Comparison of ENCODE assay signal across 19 cellular contexts in the genomic region with DNA sequence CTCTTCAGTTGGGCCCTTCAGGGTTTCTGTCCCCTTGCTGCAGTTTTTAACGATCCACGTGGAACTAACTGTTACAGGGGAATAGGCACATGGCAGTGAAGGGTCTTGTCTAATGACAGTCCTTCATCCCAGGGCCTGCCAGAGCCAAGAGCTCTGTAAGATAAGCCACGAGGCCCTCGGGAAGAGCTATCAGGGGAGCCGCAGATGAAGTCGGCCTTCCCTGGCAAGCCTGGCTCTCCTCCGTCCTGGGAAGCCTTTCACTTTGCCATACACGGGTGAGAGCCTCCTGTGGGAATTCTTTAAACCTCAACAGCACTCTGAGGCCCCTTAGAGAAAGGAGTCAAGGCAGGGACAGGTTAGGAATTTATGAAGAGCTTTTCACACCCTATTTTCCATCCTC. TPM values are rescaled to one million over a fixed set of nuclear protein-coding genes. Genes with fewer than 3 reads are reported as not detected.
DNase-seq lines count a peak whose midpoint lies in the region; ATAC-seq and TF ChIP-seq lines count a peak whose summit lies in the region.
"Had no signal": no experiment of that assay in that cellular context is flagged by ENCODE, and none has a peak within 500 bp of the region (broad histone marks: within the 10 kb centered on the region; RNA-seq: fewer than 3 reads in every experiment).

No MANE protein-coding gene starts in this region.

- no peak overlapping the region for H3K27ac Mint-ChIP-seq in stimulated activated naive CD8-positive, alpha-beta T cell treated with anti-CD3 and anti-CD28 coated beads, Interleukin-15, amount 100 ng/mL, for 72 hours
- H3K27ac Mint-ChIP-seq in CD4-positive, alpha-beta T cell = no peak overlapping the region
- H3K27ac Mint-ChIP-seq: activated CD4-positive, alpha-beta T cell treated with anti-CD3 and anti-CD28 coated beads, Interleukin-2, amount 10 ng/mL, durations not matched to agents 7 days and 5 days; WTC11 had no signal

- no peaks in the 10 kb centered on the region for H3K79me2 ChIP-seq in OCI-LY3 (ENCODE audit: low read length)
- H3K79me2 ChIP-seq in hepatocyte = no peaks in the 10 kb centered on the region

- H3K4me1 Mint-ChIP-seq in stimulated activated naive CD8-positive, alpha-beta T cell treated with anti-CD3 and anti-CD28 coated beads, Interleukin-15, amount 100 ng/mL, for 72 hours = peaks cover 29% of the 10 kb centered on the region
- H3K4me1 Mint-ChIP-seq in CD4-positive, alpha-beta T cell (ENCODE audit: low read depth) = peaks cover 36% of the 10 kb centered on the region

- ATAC-seq in stimulated activated naive CD8-positive, alpha-beta T cell treated with anti-CD3 and anti-CD28 coated beads, Interleukin-15, amount 100 ng/mL, for 72 hours = peak; percentile 27
- no peak for ATAC-seq in stimulated activated naive CD8-positive, alpha-beta T cell treated with anti-CD3 and anti-CD28 coated beads, Interleukin-15, Interleukin-2, amounts not matched to agents 100 U/mL and 50 U/mL, for 24 hours
- ATAC-seq in CD4-positive, alpha-beta T cell (ENCODE audit: poor library complexity) = no peak
- no peak for ATAC-seq in HG02571 (IDR thresholded peaks at IDR 0.05; ENCODE audit: unreplicated experiment)

- H3K27ac ChIP-seq in OCI-LY3 (ENCODE audit: low read length) = no peak overlapping the region
- H3K27ac ChIP-seq in hepatocyte = peak overlapping the region; percentile 15
- H3K27ac ChIP-seq in CD4-positive, alpha-beta T cell (ENCODE audit: low read depth, low read length) = no peak overlapping the region
- H3K27ac ChIP-seq: esophagus squamous epithelium, PC-9, upper lobe of left lung had no signal

- H3K4me2 ChIP-seq in OCI-LY3 (ENCODE audit: low read length) = peak overlapping the region; percentile 78
- H3K4me2 ChIP-seq in hepatocyte = peak overlapping the region; percentile 25
- H3K4me2 ChIP-seq: PC-9 had no signal

- H3K27me3 ChIP-seq in OCI-LY3 (ENCODE audit: low read depth, low read length) (no peaks in the 10 kb centered on the region), hepatocyte (no peaks in the 10 kb centered on the region)
- H3K27me3 ChIP-seq in CD4-positive, alpha-beta T cell (ENCODE audit: control insufficient read depth, insufficient read depth, low read length) = no peaks in the 10 kb centered on the region
- H3K27me3 ChIP-seq: esophagus squamous epithelium, spleen, upper lobe of left lung had no signal

- TF ChIP-seq CTCF in OCI-LY3 (IDR thresholded peaks at IDR 0.05; ENCODE audit: low read depth, low read length) (no peak), hepatocyte (IDR thresholded peaks at IDR 0.05; ENCODE audit: poor library complexity) (no peak)
- no peak for TF ChIP-seq CTCF in CD4-positive, alpha-beta T cell (IDR thresholded peaks at IDR 0.05)

- DNase-seq in stimulated activated naive CD8-positive, alpha-beta T cell treated with anti-CD3 and anti-CD28 coated beads, Interleukin-15, amount 100 ng/mL, for 72 hours = no peak
- no peak for DNase-seq in stimulated activated naive CD8-positive, alpha-beta T cell treated with anti-CD3 and anti-CD28 coated beads, Interleukin-15, Interleukin-2, amounts not matched to agents 100 U/mL and 50 U/mL, for 24 hours
- DNase-seq in hepatocyte (ENCODE audit: low spot score) (no peak), CD1c-positive myeloid dendritic cell (ENCODE audit: extremely low spot score) (no peak)
- no peak for DNase-seq in CD4-positive, alpha-beta T cell
- DNase-seq: esophagus squamous epithelium, SIG-M5 had no signal

- H3K9ac ChIP-seq in OCI-LY3 (ENCODE audit: low read length) = no peak overlapping the region

- H3K36me3 Mint-ChIP-seq in CD4-positive, alpha-beta T cell (ENCODE audit: low read depth) = peaks cover 32% of the 10 kb centered on the region

- peaks cover 10% of the 10 kb centered on the region for H3K4me1 ChIP-seq in OCI-LY3 (ENCODE audit: low read length)
- peaks cover 9% of the 10 kb centered on the region for H3K4me1 ChIP-seq in hepatocyte (ENCODE audit: insufficient read depth)

- H3K9me2 ChIP-seq in hepatocyte (replicated peaks; ENCODE audit: insufficient read depth) = no peaks in the 10 kb centered on the region

- H3K9me3 ChIP-seq in OCI-LY3 (ENCODE audit: insufficient read depth, low read length) (no peaks in the 10 kb centered on the region), hepatocyte (ENCODE audit: low read depth) (no peaks in the 10 kb centered on the region)
- H3K9me3 ChIP-seq in CD4-positive, alpha-beta T cell (ENCODE audit: control insufficient read depth, low read length) = no peaks in the 10 kb centered on the region
- H3K9me3 ChIP-seq: esophagus squamous epithelium, spleen, upper lobe of left lung had no signal

- intact Hi-C loops in CD4-positive, alpha-beta T cell (cut with DNase I, micrococcal nuclease) = loop anchor here (2.0 to 10.0 kb wide), 4 partner anchors 60 to 366 kb away; no protein-coding TSS in a partner anchor

- H3K4me3 ChIP-seq in OCI-LY3 (ENCODE audit: low read length) = peak overlapping the region; percentile 62
- no peak overlapping the region for H3K4me3 ChIP-seq in hepatocyte
- H3K4me3 ChIP-seq: esophagus squamous epithelium, PC-9, upper lobe of left lung had no signal

- no peaks in the 10 kb centered on the region for H4K20me1 ChIP-seq in OCI-LY3 (ENCODE audit: insufficient read depth, low read length)
- no peaks in the 10 kb centered on the region for H4K20me1 ChIP-seq in hepatocyte (ENCODE audit: insufficient read depth, poor library complexity, severe bottlenecking)

- WGBS in hepatocyte (ENCODE audit: low lambda C conversion rate, missing lambda C conversion rate) = 55% methylated on average over 8 of the region's 8 CpGs

- H2AFZ ChIP-seq in OCI-LY3 (ENCODE audit: low read depth, low read length) (no peak overlapping the region), hepatocyte (no peak overlapping the region)
- H2AFZ ChIP-seq: PC-9 had no signal

- no peaks in the 10 kb centered on the region for H3K9me3 Mint-ChIP-seq in stimulated activated naive CD8-positive, alpha-beta T cell treated with anti-CD3 and anti-CD28 coated beads, Interleukin-15, amount 100 ng/mL, for 72 hours
- no peaks in the 10 kb centered on the region for H3K9me3 Mint-ChIP-seq in CD4-positive, alpha-beta T cell
- H3K9me3 Mint-ChIP-seq: activated CD4-positive, alpha-beta T cell treated with anti-CD3 and anti-CD28 coated beads, Interleukin-2, amount 10 ng/mL, durations not matched to agents 7 days and 5 days; activated naive CD8-positive, alpha-beta T cell treated with anti-CD3 and anti-CD28 coated beads, Interleukin-2, amount 50 U/mL, for 24 hours; activated T-cell treated with anti-CD3 and anti-CD28 coated beads, Interleukin-2, amount 50 U/mL, for 4 hours; immature natural killer cell; naive thymus-derived CD4-positive, alpha-beta T cell; WTC11 had no signal

- H3K27me3 Mint-ChIP-seq in stimulated activated naive CD8-positive, alpha-beta T cell treated with anti-CD3 and anti-CD28 coated beads, Interleukin-15, amount 100 ng/mL, for 72 hours = no peaks in the 10 kb centered on the region
- no peaks in the 10 kb centered on the region for H3K27me3 Mint-ChIP-seq in CD4-positive, alpha-beta T cell
- H3K27me3 Mint-ChIP-seq: activated CD4-positive, alpha-beta T cell treated with anti-CD3 and anti-CD28 coated beads, Interleukin-2, amount 10 ng/mL, durations not matched to agents 7 days and 5 days; activated naive CD8-positive, alpha-beta T cell treated with anti-CD3 and anti-CD28 coated beads, Interleukin-2, amount 50 U/mL, for 24 hours; CD4-positive, CD25-positive, alpha-beta regulatory T cell; naive thymus-derived CD4-positive, alpha-beta T cell had no signal

- CTCF ChIA-PET in CD4-positive, alpha-beta T cell (lab: Charles Lee) = interaction anchor here (0.9 to 1.2 kb wide), 3 partner anchors 14 to 126 kb away, joined by 3 to 4 read pairs (median 3); no protein-coding TSS in a partner anchor

- H3K4me3 Mint-ChIP-seq in stimulated activated naive CD8-positive, alpha-beta T cell treated with anti-CD3 and anti-CD28 coated beads, Interleukin-15, amount 100 ng/mL, for 72 hours = no peak overlapping the region
- H3K4me3 Mint-ChIP-seq in CD4-positive, alpha-beta T cell = no peak overlapping the region
- H3K4me3 Mint-ChIP-seq: activated CD4-positive, alpha-beta T cell treated with anti-CD3 and anti-CD28 coated beads, Interleukin-2, amount 10 ng/mL, durations not matched to agents 7 days and 5 days; activated naive CD8-positive, alpha-beta T cell treated with anti-CD3 and anti-CD28 coated beads, Interleukin-2, amount 50 U/mL, for 24 hours; activated T-cell treated with anti-CD3 and anti-CD28 coated beads, Interleukin-2, amount 50 U/mL, for 4 hours; WTC11 had no signal

- POLR2A ChIA-PET in CD4-positive, alpha-beta T cell (lab: Charles Lee) = no interaction called here

- no peaks in the 10 kb centered on the region for H3K36me3 ChIP-seq in OCI-LY3 (replicated peaks; ENCODE audit: low read depth, low read length)
- no peaks in the 10 kb centered on the region for H3K36me3 ChIP-seq in hepatocyte (replicated peaks; ENCODE audit: insufficient read depth, low read depth)

RNA-seq across cellular contexts. Expression of gene ACP6, which starts 29.0 kb away (rescaled TPM):
- 14.2 and 16.8 TPM in 2 replicates for total RNA-seq in hepatocyte
- 29.9 and 47.1 TPM in 2 replicates for polyA plus RNA-seq in hepatocyte
- total RNA-seq in CD4-positive, alpha-beta T cell = 1 to 10 TPM; 4.6 to 6.9 TPM
